ENCODE assay signal across 10 cellular contexts in genomic region chr6:30500421-30501069, GRCh38. TPM values are rescaled to one million over a fixed set of nuclear protein-coding genes. Genes with fewer than 3 reads are reported as not detected.
DNase-seq lines count a peak whose midpoint lies in the region; ATAC-seq and TF ChIP-seq lines count a peak whose summit lies in the region.
"Had no signal": no experiment of that assay in that cellular context is flagged by ENCODE, and none has a peak within 500 bp of the region (broad histone marks: within the 10 kb centered on the region; RNA-seq: fewer than 3 reads in every experiment).

No MANE protein-coding gene starts in this region.

- intact Hi-C loops in psoas muscle (cut with DNase I) = no loop called here
- intact Hi-C loops in Caco-2 (cut with micrococcal nuclease; ENCODE audit: unreplicated experiment) = no loop called here

- peak; percentile 60 for DNase-seq in EL
- peak in 1 of 3 donors; percentile 52 for DNase-seq in Peyer's patch
- DNase-seq in epithelial cell of esophagus (ENCODE audit: low read depth) = peak; percentile 64
- no peak for DNase-seq in psoas muscle
- no peak for DNase-seq in DMS79 (lab: John Stamatoyannopoulos, UW)
- DNase-seq in Caco-2 = no peak
- DNase-seq: activated CD8-positive, alpha-beta memory T cell treated with anti-CD3 and anti-CD28 coated beads, Interleukin-2, amount 50 U/mL, for 4 hours; NCI-H748 treated with DMSO at 0.1 percent for 48 hours had no signal

- H3K9me3 ChIP-seq in Peyer's patch (no peaks in the 10 kb centered on the region), psoas muscle (no peaks in the 10 kb centered on the region), Caco-2 (no peaks in the 10 kb centered on the region)

- H3K27ac ChIP-seq in Peyer's patch = peak overlapping the region; percentile 0 to 57 (median 18)
- H3K27ac ChIP-seq in psoas muscle = peak overlapping the region; percentile 58

- H3K4me1 Mint-ChIP-seq in Caco-2 (ENCODE audit: low read depth, unreplicated experiment) = no peaks in the 10 kb centered on the region

- ATAC-seq in psoas muscle (peak in 1 of 4 donors; percentile 21), HG03108 (IDR thresholded peaks at IDR 0.05; ENCODE audit: unreplicated experiment) (no peak), HG03432 (IDR thresholded peaks at IDR 0.05; ENCODE audit: unreplicated experiment) (no peak)

- CTCF ChIA-PET in Caco-2 (lab: Charles Lee) = no interaction called here

- WGBS in psoas muscle, 3 donors = 36 to 42% (median 39%) methylated on average over 9 of the region's 9 CpGs

- no peak overlapping the region for H3K27ac Mint-ChIP-seq in Caco-2 (ENCODE audit: unreplicated experiment)

- H3K36me3 Mint-ChIP-seq in Caco-2 (ENCODE audit: insufficient read depth, unreplicated experiment) = no peaks in the 10 kb centered on the region

- H3K4me3 Mint-ChIP-seq in Caco-2 (ENCODE audit: unreplicated experiment) = no peak overlapping the region

- H3K27me3 ChIP-seq in Peyer's patch = no peaks in the 10 kb centered on the region
- peaks cover 0 to 5% (median 0%) of the 10 kb centered on the region in 3 donors for H3K27me3 ChIP-seq in psoas muscle (ENCODE audit: insufficient read depth in 3 of 3, low read length in 2 of 3)
- H3K27me3 ChIP-seq in Caco-2 (replicated peaks; ENCODE audit: control insufficient read depth, insufficient read depth, low read length) = no peaks in the 10 kb centered on the region

- no peak for TF ChIP-seq CTCF in Peyer's patch (IDR thresholded peaks at IDR 0.05)
- TF ChIP-seq CTCF in epithelial cell of esophagus (IDR thresholded peaks at IDR 0.05; ENCODE audit: insufficient read depth, low read depth, low read length, missing control alignments) = no peak
- TF ChIP-seq CTCF in psoas muscle (IDR thresholded peaks at IDR 0.05) = no peak
- no peak for TF ChIP-seq CTCF in Caco-2 (IDR thresholded peaks at IDR 0.05; ENCODE audit: insufficient read depth in 1 of 2, low read depth in 1 of 2, low read length in 1 of 2, severe bottlenecking in 1 of 2, unreplicated experiment in 1 of 2)

- H3K27me3 Mint-ChIP-seq in Caco-2 (ENCODE audit: insufficient read depth, unreplicated experiment) = no peaks in the 10 kb centered on the region

- H3K9me3 Mint-ChIP-seq in Caco-2 (ENCODE audit: unreplicated experiment) = no peaks in the 10 kb centered on the region

- no TSS peak for BruUV-seq in Caco-2 (replicated peaks; lab: Mats Ljungman, UMichigan)

- H3K4me1 ChIP-seq in Peyer's patch = no peaks in the 10 kb centered on the region
- no peaks in the 10 kb centered on the region for H3K4me1 ChIP-seq in psoas muscle
- no peaks in the 10 kb centered on the region for H3K4me1 ChIP-seq in Caco-2

- POLR2A ChIA-PET in Caco-2 (lab: Charles Lee) = no interaction called here

- H3K4me3 ChIP-seq in Peyer's patch = peak overlapping the region in 1 of 4 donors; percentile 12
- H3K4me3 ChIP-seq in epithelial cell of esophagus (ENCODE audit: low read length) = no peak overlapping the region
- H3K4me3 ChIP-seq in psoas muscle = peak overlapping the region; percentile 30
- no peak overlapping the region for H3K4me3 ChIP-seq in Caco-2 (ENCODE audit: low read depth, low read length)

- H3K36me3 ChIP-seq in Peyer's patch (no peaks in the 10 kb centered on the region), psoas muscle (ENCODE audit: insufficient read depth in 1 of 2, low read depth in 1 of 2) (no peaks in the 10 kb centered on the region), Caco-2 (ENCODE audit: control insufficient read depth, insufficient read depth, low read length) (no peaks in the 10 kb centered on the region)

- no peak for TF ChIP-seq POLR2A in Peyer's patch (IDR thresholded peaks at IDR 0.05)

RNA-seq across cellular contexts. Expression of gene HLA-E, which starts 11.2 kb away (rescaled TPM):
- 100 to 1,000 TPM; 313 to 404 (median 383) TPM for total RNA-seq in Peyer's patch
- total RNA-seq in psoas muscle = 100 to 1,000 TPM in 1 of 4 donors, 10 to 100 TPM in 3; 85.1 to 152 (median 92.4) TPM
- 100 to 1,000 TPM in 1 of 3 donors, 10 to 100 TPM in 2; 75.2 to 168 (median 98.5) TPM for polyA plus RNA-seq in psoas muscle
- total RNA-seq in Caco-2 (2022) = 47.0 and 49.6 TPM in 2 replicates

RNA-seq across cellular contexts. Expression of gene GNL1, which starts 55.7 kb away (rescaled TPM):
- 10 to 100 TPM; 26.6 to 40.4 (median 33.8) TPM for total RNA-seq in Peyer's patch
- total RNA-seq in psoas muscle = 10 to 100 TPM; 20.1 to 26.3 (median 24.2) TPM
- 10 to 100 TPM; 14.2 to 32.3 (median 30.8) TPM for polyA plus RNA-seq in psoas muscle
- total RNA-seq in Caco-2 (2022) = 84.1 and 94.1 TPM in 2 replicates

RNA-seq across cellular contexts. Expression of gene PRR3, which starts 56.5 kb away (rescaled TPM):
- 1 to 10 TPM; 1.7 to 9.0 (median 4.8) TPM for total RNA-seq in Peyer's patch
- 1 to 10 TPM; 1.5 to 3.5 (median 1.8) TPM for total RNA-seq in psoas muscle
- polyA plus RNA-seq in psoas muscle = 1 to 10 TPM; 2.3 to 5.1 (median 3.5) TPM
- 20.3 and 20.8 TPM in 2 replicates for total RNA-seq in Caco-2 (2022)

Comparison
In these comparisons a context has a peak if more than half of its experiments do, and no peak if none do; other contexts are left out.
1. DNase-seq: peak in EL (single experiment) and epithelial cell of esophagus (single experiment); none in psoas muscle (0 of 2), DMS79 (single experiment) and Caco-2 (0 of 2).